2 cellular contexts compared by ENCODE assay signal in genomic region chr4:186887211-186887785, GRCh38.
TF ChIP-seq lines count a peak whose summit lies in the region.

No MANE protein-coding gene starts in this region.

TF ChIP-seq in GM23338, 12 proteins besides CTCF, POLR2A, EP300 and RAD21 (continued from another document):
- no peak for TF ChIP-seq ZNF462 (CRISPR knock-in tag; IDR thresholded peaks at IDR 0.05)
- no peak for TF ChIP-seq POLR2AphosphoS5 (IDR thresholded peaks at IDR 0.05; ENCODE audit: low read depth)
- no peak for TF ChIP-seq REST (IDR thresholded peaks at IDR 0.05; ENCODE audit: unreplicated experiment)
- no peak for TF ChIP-seq CREB1 (CRISPR knock-in tag; IDR thresholded peaks at IDR 0.05; ENCODE audit: low read depth)
TF ChIP-seq in GM23338: peak in this region for 0.

TF ChIP-seq in endothelial cell of umbilical vein, 7 proteins besides CTCF, POLR2A, EP300 and RAD21 (continued from another document):
- no peak for TF ChIP-seq MAX (IDR thresholded peaks at IDR 0.05; ENCODE audit: insufficient read depth, insufficient read length)
- TF ChIP-seq POLR2AphosphoS5 (IDR thresholded peaks at IDR 0.05; ENCODE audit: insufficient read depth, low read depth, low read length), result no peak
- TF ChIP-seq EZH2 (IDR thresholded peaks at IDR 0.05; ENCODE audit: borderline replicate concordance, low read depth, low read length, severe bottlenecking), result no peak
- no peak for TF ChIP-seq FOS (IDR thresholded peaks at IDR 0.05; ENCODE audit: borderline replicate concordance, insufficient read depth, low read length)
- no peak for TF ChIP-seq MYC (IDR thresholded peaks at IDR 0.05; ENCODE audit: low read depth, low read length)
